In the genomic region with DNA sequence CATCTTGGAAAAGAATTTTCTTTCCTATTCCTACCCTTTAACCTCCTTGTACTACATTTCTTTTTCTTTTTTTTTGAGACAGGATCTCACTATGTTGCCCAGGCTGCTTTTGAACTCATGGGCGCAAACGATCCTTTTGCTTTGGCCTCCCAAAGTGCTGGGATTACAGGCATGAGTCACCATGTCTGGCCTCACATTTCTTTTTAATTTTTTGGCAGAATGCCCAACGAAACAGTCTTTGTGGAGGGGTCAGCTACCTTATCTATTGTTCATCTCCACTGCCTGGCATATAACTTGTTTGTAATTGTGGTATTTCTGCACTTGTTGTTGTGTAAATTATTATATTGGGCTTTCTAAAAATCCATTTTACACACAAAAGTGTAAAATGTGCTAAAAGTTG, we compare ENCODE assay signal across 13 cellular contexts. TPM values are rescaled to one million over a fixed set of nuclear protein-coding genes. Genes with fewer than 3 reads are reported as not detected.
A peak's percentile ranks its signal among the peaks of the same experiment; 100 is the strongest.
DNase-seq lines count a peak whose midpoint lies in the region; ATAC-seq and TF ChIP-seq lines count a peak whose summit lies in the region.
"Had no signal": no experiment of that assay in that cellular context is flagged by ENCODE, and none has a peak within 500 bp of the region (broad histone marks: within the 10 kb centered on the region; RNA-seq: fewer than 3 reads in every experiment).

No MANE protein-coding gene starts in this region.

- POLR2A ChIA-PET in WTC11 (lab: Charles Lee), result interaction anchor here (0.6 kb wide), 1 partner anchor 119 kb away, joined by 3 read pairs; no protein-coding TSS in a partner anchor

- H3K27me3 ChIP-seq in MG63, result no peaks in the 10 kb centered on the region
- H3K27me3 ChIP-seq: suprapubic skin had no signal

- H3K36me3 ChIP-seq in MG63, result no peaks in the 10 kb centered on the region
- H3K36me3 ChIP-seq: lower lobe of right lung, suprapubic skin had no signal

- peak; percentile 37 for DNase-seq in EL
- DNase-seq in MG63, result peak; percentile 22
- DNase-seq in WTC11 (ENCODE audit: low spot score), result no peak
- peak; percentile 6 for DNase-seq in glomerular visceral epithelial cell (ENCODE audit: extremely low spot score)
- no peak for DNase-seq in AG08395 (ENCODE audit: low spot score)
- no peak for DNase-seq in islet precursor cell
- DNase-seq: lower lobe of right lung; naive thymus-derived CD4-positive, alpha-beta T cell; NCI-H1436; stimulated activated CD4-positive, alpha-beta T cell treated with anti-CD3 and anti-CD28 coated beads, Interleukin-4, amount 100 ng/mL, for 24 hours had no signal

- no peaks in the 10 kb centered on the region for H3K9me3 ChIP-seq in MG63
- H3K9me3 ChIP-seq: lower lobe of right lung, suprapubic skin had no signal

- H3K4me3 ChIP-seq in MG63, result no peak overlapping the region
- H3K4me3 ChIP-seq: lower lobe of right lung, suprapubic skin had no signal

- H3K9me3 Mint-ChIP-seq in WTC11, result no peaks in the 10 kb centered on the region
- H3K9me3 Mint-ChIP-seq: activated T-helper 17 cell treated with anti-CD3 and anti-CD28 coated beads, Interleukin-2, amount 50 U/mL, for 72 hours had no signal

- no peak overlapping the region; the same call in 1 of the 2 replicates for H3K27ac Mint-ChIP-seq in WTC11
- H3K27ac Mint-ChIP-seq: activated T-helper 17 cell treated with anti-CD3 and anti-CD28 coated beads, Interleukin-2, amount 50 U/mL, for 72 hours; naive thymus-derived CD4-positive, alpha-beta T cell had no signal

- ATAC-seq in WTC11 (no peak), HG03442 (IDR thresholded peaks at IDR 0.05; ENCODE audit: unreplicated experiment) (no peak)
- ATAC-seq: activated T-helper 17 cell treated with anti-CD3 and anti-CD28 coated beads, Interleukin-2, amount 50 U/mL, for 72 hours; lower lobe of right lung; naive thymus-derived CD4-positive, alpha-beta T cell had no signal

- CTCF ChIA-PET in WTC11 (lab: Charles Lee), result interaction anchor here (1.8 kb wide), 1 partner anchor 10 kb away, joined by 4 read pairs; no protein-coding TSS in a partner anchor

- H3K36me3 Mint-ChIP-seq in WTC11, result no peaks in the 10 kb centered on the region

- TF ChIP-seq CTCF in WTC11 (IDR thresholded peaks at IDR 0.05), result no peak

- no peak overlapping the region for H3K4me3 Mint-ChIP-seq in WTC11
- H3K4me3 Mint-ChIP-seq: activated T-helper 17 cell treated with anti-CD3 and anti-CD28 coated beads, Interleukin-2, amount 50 U/mL, for 72 hours had no signal

- H3K4me1 Mint-ChIP-seq in WTC11, result peaks cover 71% of the 10 kb centered on the region

- no peaks in the 10 kb centered on the region for H3K27me3 Mint-ChIP-seq in WTC11 (ENCODE audit: low read depth)
- H3K27me3 Mint-ChIP-seq: activated T-helper 17 cell treated with anti-CD3 and anti-CD28 coated beads, Interleukin-2, amount 50 U/mL, for 72 hours; naive thymus-derived CD4-positive, alpha-beta T cell had no signal

TF ChIP-seq in WTC11, 78 proteins besides CTCF, POLR2A, EP300 and RAD21:
- TF ChIP-seq, protein P1, sequence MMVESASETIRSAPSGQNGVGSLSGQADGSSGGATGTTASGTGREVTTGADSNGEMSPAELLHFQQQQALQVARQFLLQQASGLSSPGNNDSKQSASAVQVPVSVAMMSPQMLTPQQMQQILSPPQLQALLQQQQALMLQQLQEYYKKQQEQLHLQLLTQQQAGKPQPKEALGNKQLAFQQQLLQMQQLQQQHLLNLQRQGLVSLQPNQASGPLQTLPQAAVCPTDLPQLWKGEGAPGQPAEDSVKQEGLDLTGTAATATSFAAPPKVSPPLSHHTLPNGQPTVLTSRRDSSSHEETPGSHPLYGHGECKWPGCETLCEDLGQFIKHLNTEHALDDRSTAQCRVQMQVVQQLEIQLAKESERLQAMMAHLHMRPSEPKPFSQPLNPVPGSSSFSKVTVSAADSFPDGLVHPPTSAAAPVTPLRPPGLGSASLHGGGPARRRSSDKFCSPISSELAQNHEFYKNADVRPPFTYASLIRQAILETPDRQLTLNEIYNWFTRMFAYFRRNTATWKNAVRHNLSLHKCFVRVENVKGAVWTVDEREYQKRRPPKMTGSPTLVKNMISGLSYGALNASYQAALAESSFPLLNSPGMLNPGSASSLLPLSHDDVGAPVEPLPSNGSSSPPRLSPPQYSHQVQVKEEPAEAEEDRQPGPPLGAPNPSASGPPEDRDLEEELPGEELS (CRISPR knock-in tag; IDR thresholded peaks at IDR 0.05), result no peak
- peak; percentile 67 for TF ChIP-seq ZNF121 (CRISPR knock-in tag; IDR thresholded peaks at IDR 0.05)
- TF ChIP-seq EMX1 (CRISPR knock-in tag; IDR thresholded peaks at IDR 0.05), result no peak

RNA-seq across cellular contexts. Expression of a gene that starts 27.3 kb away (rescaled TPM):
- total RNA-seq in MG63 (2014; rRNA removed; shearing (Covaris generic); ENCODE audit: low replicate concordance), result 22.9 and 32.4 TPM in 2 replicates
- total RNA-seq in WTC11 (2021), result 24.4 to 29.0 TPM (median 24.8 TPM) in 3 replicates

RNA-seq across cellular contexts. Expression of a gene that starts 50.7 kb away (rescaled TPM):
- total RNA-seq in MG63 (2014; rRNA removed; shearing (Covaris generic); ENCODE audit: low replicate concordance), result 10.2 and 19.1 TPM in 2 replicates
- total RNA-seq in WTC11 (2021), result 10.5 to 13.3 TPM (median 10.8 TPM) in 3 replicates

Comparison
In these comparisons a context has a peak if more than half of its experiments do, and no peak if none do; other contexts are left out.
1. DNase-seq: peak in EL (single experiment), MG63 (single experiment) and glomerular visceral epithelial cell (single experiment); none in WTC11 (single experiment), AG08395 (single experiment) and islet precursor cell (single experiment).